Comparison of ENCODE assay signal across 26 cellular contexts in genomic region chrX:17606211-17606610, GRCh38.
"Had no signal": no experiment of that assay in that cellular context is flagged by ENCODE, and none has a peak within 500 bp of the region (broad histone marks: within the 10 kb centered on the region; RNA-seq: fewer than 3 reads in every experiment).

No MANE protein-coding gene starts in this region.

- H3K4me1 Mint-ChIP-seq: activated naive CD8-positive, alpha-beta T cell treated with anti-CD3 and anti-CD28 coated beads, Interleukin-2, amount 10 ng/mL, durations not matched to agents 7 days and 5 days had no signal

- H3K9me3 Mint-ChIP-seq: activated CD8-positive, alpha-beta T cell treated with anti-CD3 and anti-CD28 coated beads for 36 hours; activated naive CD8-positive, alpha-beta T cell treated with anti-CD3 and anti-CD28 coated beads, Interleukin-2, amount 10 ng/mL, durations not matched to agents 7 days and 5 days; activated T-cell treated with anti-CD3 and anti-CD28 coated beads, Interleukin-2, amount 50 U/mL, for 72 hours; activated T-helper 2 cell treated with anti-CD3 and anti-CD28 coated beads, Interferon-gamma antibody, Interleukin-2, Interleukin-4, amounts not matched to agents 10 μg/mL and 5 μg/mL and 100 μg/mL, durations not matched to agents 14 hours and 24 hours and 36 hours had no signal

- H3K27me3 ChIP-seq: adrenal gland had no signal

- FAIRE-seq: bronchial epithelial cell, K562, TTC549 had no signal

- H3K27ac Mint-ChIP-seq: activated CD8-positive, alpha-beta T cell treated with anti-CD3 and anti-CD28 coated beads for 36 hours; activated naive CD8-positive, alpha-beta T cell treated with anti-CD3 and anti-CD28 coated beads, Interleukin-2, amount 10 ng/mL, durations not matched to agents 7 days and 5 days; activated T-helper 2 cell treated with anti-CD3 and anti-CD28 coated beads, Interferon-gamma antibody, Interleukin-2, Interleukin-4, amounts not matched to agents 10 μg/mL and 5 μg/mL and 100 μg/mL, durations not matched to agents 14 hours and 24 hours and 36 hours had no signal

- H3K27ac ChIP-seq: adrenal gland, VCaP had no signal

- H3K9me3 ChIP-seq: adrenal gland had no signal

- H3K27me3 Mint-ChIP-seq: activated CD8-positive, alpha-beta T cell treated with anti-CD3 and anti-CD28 coated beads for 36 hours had no signal

- H3K36me3 ChIP-seq: adrenal gland had no signal

- H3K4me3 Mint-ChIP-seq: activated CD8-positive, alpha-beta T cell treated with anti-CD3 and anti-CD28 coated beads for 36 hours; activated naive CD8-positive, alpha-beta T cell treated with anti-CD3 and anti-CD28 coated beads, Interleukin-2, amount 10 ng/mL, durations not matched to agents 7 days and 5 days; activated T-cell treated with anti-CD3 and anti-CD28 coated beads, Interleukin-2, amount 50 U/mL, for 72 hours had no signal

- H3K36me3 Mint-ChIP-seq: activated naive CD8-positive, alpha-beta T cell treated with anti-CD3 and anti-CD28 coated beads, Interleukin-2, amount 10 ng/mL, durations not matched to agents 7 days and 5 days had no signal

- DNase-seq: activated CD4-positive, alpha-beta T cell treated with anti-CD3 and anti-CD28 coated beads, Interleukin-2, amount 50 U/mL, for 1 hour; activated CD4-positive, CD25-positive, alpha-beta regulatory T cell; activated CD8-positive, alpha-beta memory T cell treated with anti-CD3 and anti-CD28 coated beads, Interleukin-2, amount 50 U/mL, for 4 hours; activated CD8-positive, alpha-beta T cell treated with anti-CD3 and anti-CD28 coated beads for 36 hours; activated gamma-delta T cell treated with Interleukin-2 at 50 U/mL for 16 hours; activated naive CD4-positive, alpha-beta T cell treated with anti-CD3 and anti-CD28 coated beads, Interleukin-2, amount 50 U/mL, for 16 hours; activated naive CD8-positive, alpha-beta T cell treated with anti-CD3 and anti-CD28 coated beads, Interleukin-2, amount 10 ng/mL, durations not matched to agents 7 days and 5 days; activated T-cell treated with anti-CD3 and anti-CD28 coated beads, Interleukin-2, amount 50 U/mL, for 72 hours; anterior cingulate cortex; Karpas-422; MM.1S; NCI-H1436 treated with DMSO at 0.1 percent for 48 hours; NCI-H187; NCI-H2081; NCI-H510A treated with DMSO at 0.1 percent for 48 hours; NCI-H69; PC-9; SHP77 treated with DMSO at 0.1 percent for 48 hours; T-helper 2 cell; T1000 had no signal

- H3K4me3 ChIP-seq: adrenal gland, K562, PC-9 had no signal
